8 cellular contexts compared by ENCODE assay signal in genomic region chr2:85438291-85439110, GRCh38. TPM values are rescaled to one million over a fixed set of nuclear protein-coding genes. Genes with fewer than 3 reads are reported as not detected.
A peak's percentile ranks its signal among the peaks of the same experiment; 100 is the strongest.
DNase-seq lines count a peak whose midpoint lies in the region; FAIRE-seq and TF ChIP-seq lines count a peak whose summit lies in the region.

No MANE protein-coding gene starts in this region.

- H3K4me3 Mint-ChIP-seq in astrocyte (ENCODE audit: unreplicated experiment): no peak overlapping the region

- in situ Hi-C loops in KBM-7 (cut with MboI; ENCODE audit: low pct_unique_long_range_greater_than_20kb, low sequenced_read_pairs): no loop called here

- H3K4me1 ChIP-seq in astrocyte (ENCODE audit: insufficient read depth, low read length) (peaks cover 24% of the 10 kb centered on the region), liver (ENCODE audit: control insufficient read depth in 4 of 4, insufficient read depth in 4 of 4, low read length in 3 of 4) (peaks cover 16 to 23% (median 18%) of the 10 kb centered on the region in 4 donors), suprapubic skin (peaks cover 56% of the 10 kb centered on the region)

- H3K27ac ChIP-seq in astrocyte (ENCODE audit: low read depth, low read length): peak overlapping the region; percentile 66
- H3K27ac ChIP-seq in liver (ENCODE audit: low read depth in 1 of 2, low read length in 2 of 2): peak overlapping the region; percentile 57 to 86
- H3K27ac ChIP-seq in suprapubic skin: peak overlapping the region; percentile 88

- no peaks in the 10 kb centered on the region for H4K20me1 ChIP-seq in astrocyte (ENCODE audit: insufficient read depth, low read length)

- TF ChIP-seq CTCF in astrocyte (IDR thresholded peaks at IDR 0.05; ENCODE audit: insufficient read depth, low read depth, low read length) (no peak), liver (IDR thresholded peaks at IDR 0.05; ENCODE audit: low read depth, low read length, missing input control) (no peak), suprapubic skin (IDR thresholded peaks at IDR 0.05) (no peak)

- peak overlapping the region; percentile 75 for H3K27ac Mint-ChIP-seq in astrocyte (ENCODE audit: unreplicated experiment)

- H3K9ac ChIP-seq in astrocyte (ENCODE audit: low read length) (peak overlapping the region; percentile 86), liver (ENCODE audit: low read depth in 1 of 2, low read length in 2 of 2) (peak overlapping the region; percentile 30 to 78)

- TF ChIP-seq POLR2A in suprapubic skin (IDR thresholded peaks at IDR 0.05): no peak

- no peaks in the 10 kb centered on the region for H3K9me3 Mint-ChIP-seq in astrocyte (ENCODE audit: unreplicated experiment)

- H3K27me3 Mint-ChIP-seq in astrocyte (ENCODE audit: low read depth, unreplicated experiment): peaks cover 14% of the 10 kb centered on the region

- H3K27me3 ChIP-seq in astrocyte (ENCODE audit: insufficient read depth, low read length) (no peaks in the 10 kb centered on the region), liver (ENCODE audit: control insufficient read depth in 4 of 4, insufficient read depth in 4 of 4, low read length in 3 of 4) (no peaks in the 10 kb centered on the region), suprapubic skin (no peaks in the 10 kb centered on the region)

- peaks cover 5% of the 10 kb centered on the region for H3K4me1 Mint-ChIP-seq in astrocyte (ENCODE audit: low read depth, unreplicated experiment)

- FAIRE-seq in astrocyte (lab: Jason Lieb, UNC): no peak

- no peaks in the 10 kb centered on the region for H3K9me3 ChIP-seq in astrocyte (ENCODE audit: insufficient read depth, low read depth, low read length)
- no peaks in the 10 kb centered on the region for H3K9me3 ChIP-seq in liver (ENCODE audit: control insufficient read depth in 4 of 4, low read length in 3 of 4)
- no peaks in the 10 kb centered on the region for H3K9me3 ChIP-seq in suprapubic skin

- peak overlapping the region; percentile 75 for H2AFZ ChIP-seq in astrocyte (ENCODE audit: low read depth, low read length)

- peaks cover 2% of the 10 kb centered on the region for H3K36me3 Mint-ChIP-seq in astrocyte (ENCODE audit: low read depth, unreplicated experiment)

- peak overlapping the region; percentile 94 for H3K4me2 ChIP-seq in astrocyte (ENCODE audit: low read length)

- TF ChIP-seq RAD21 in liver (IDR thresholded peaks at IDR 0.05): peak; percentile 9 to 40

- 80% methylated on average over 16 of the region's 16 CpGs for WGBS in liver
- WGBS in suprapubic skin: 49% methylated on average over 15 of the region's 16 CpGs

- DNase-seq in D341Med (ENCODE audit: low spot score) (peak; percentile 54), KBM-7 (peak; percentile 45), astrocyte (ENCODE audit: low read depth) (no peak), suprapubic skin (ENCODE audit: low spot score in 2 of 2) (peak in 1 of 2 donors; percentile 74), iPS-NIHi7 (ENCODE audit: extremely low spot score) (no peak), NCI-H1048 (lab: John Stamatoyannopoulos, UW) (no peak)
- no peak for DNase-seq in stimulated activated CD8-positive, alpha-beta memory T cell treated with anti-CD3 and anti-CD28 coated beads, Interleukin-4, amount 100 ng/mL, for 48 hours

- peak overlapping the region; percentile 48 for H3K4me3 ChIP-seq in astrocyte (ENCODE audit: insufficient read depth, low read depth, low read length)
- peak overlapping the region in 1 of 3 donors; percentile 56 for H3K4me3 ChIP-seq in liver (ENCODE audit: low read depth in 1 of 3, low read length in 3 of 3)
- peak overlapping the region; percentile 49 for H3K4me3 ChIP-seq in suprapubic skin

- no peak for TF ChIP-seq EP300 in suprapubic skin (IDR thresholded peaks at IDR 0.05)

- H3K36me3 ChIP-seq in astrocyte (ENCODE audit: insufficient read depth, low read length) (no peaks in the 10 kb centered on the region), liver (ENCODE audit: control insufficient read depth in 4 of 4, insufficient read depth in 3 of 4, low read depth in 1 of 4, low read length in 3 of 4) (no peaks in the 10 kb centered on the region), suprapubic skin (no peaks in the 10 kb centered on the region)

- no peaks in the 10 kb centered on the region for H3K79me2 ChIP-seq in astrocyte (ENCODE audit: insufficient read depth, low read length)

TF ChIP-seq in liver, 16 proteins besides CTCF, POLR2A, EP300 and RAD21:
- TF ChIP-seq TAF1 (conservative IDR thresholded peaks at IDR 0.05): no peak
- no peak for TF ChIP-seq EGR1 (IDR thresholded peaks at IDR 0.05; ENCODE audit: low read depth in 2 of 2)
- TF ChIP-seq GABPA (IDR thresholded peaks at IDR 0.05 in 1 of 2, conservative IDR thresholded peaks at IDR 0.05 in 1 of 2): no peak
- TF ChIP-seq YY1 (IDR thresholded peaks at IDR 0.05): no peak
- no peak for TF ChIP-seq SP1 (IDR thresholded peaks at IDR 0.05)
- no peak for TF ChIP-seq FOXA2 (IDR thresholded peaks at IDR 0.05)
- no peak for TF ChIP-seq HNF4A (conservative IDR thresholded peaks at IDR 0.05)
- no peak for TF ChIP-seq MAX (IDR thresholded peaks at IDR 0.05)
- TF ChIP-seq NR2F2 (IDR thresholded peaks at IDR 0.05): no peak
- TF ChIP-seq REST (IDR thresholded peaks at IDR 0.05): no peak
- TF ChIP-seq HNF4G (IDR thresholded peaks at IDR 0.05): no peak

RNA-seq across cellular contexts. Expression of gene SH2D6, which starts 20.0 kb away (rescaled TPM):
- 0.58 and 0.64 TPM in 2 replicates for total RNA-seq in astrocyte
- under 1 TPM in 1 of 2 donors, not detected in 1; 0.92 TPM for total RNA-seq in liver
- polyA plus RNA-seq in liver: under 1 TPM; 0.28 to 0.39 TPM
- not detected for total RNA-seq in suprapubic skin

RNA-seq across cellular contexts. Expression of gene CAPG, which starts 28.3 kb away (rescaled TPM):
- total RNA-seq in astrocyte (59.3 and 68.2 TPM in 2 replicates), liver (10 to 100 TPM in 1 of 2 donors, 1 to 10 TPM in 1; 4.1 to 19.3 TPM), suprapubic skin (100 to 1,000 TPM; 139 to 212 (median 172) TPM)
- 1 to 10 TPM; 2.7 to 6.3 TPM for polyA plus RNA-seq in liver

Comparison
In these comparisons a context has a peak if more than half of its experiments do, and no peak if none do; other contexts are left out.
1. DNase-seq: peak in D341Med (single experiment) and KBM-7 (single experiment); none in astrocyte (single experiment), iPS-NIHi7 (single experiment), NCI-H1048 (single experiment) and stimulated activated CD8-positive, alpha-beta memory T cell treated with anti-CD3 and anti-CD28 coated beads, Interleukin-4, amount 100 ng/mL, for 48 hours (single experiment).
2. Peak in every context shown above with its lines, with median percentiles within 50 percentile points of each other: H3K27ac ChIP-seq.